In genomic region chr14:92677955-92678354, GRCh38 we compare ENCODE assay signal across 30 cellular contexts.
DNase-seq lines count a peak whose midpoint lies in the region; ATAC-seq and TF ChIP-seq lines count a peak whose summit lies in the region.
"Had no signal": no experiment of that assay in that cellular context is flagged by ENCODE, and none has a peak within 500 bp of the region (broad histone marks: within the 10 kb centered on the region; RNA-seq: fewer than 3 reads in every experiment).

No MANE protein-coding gene starts in this region.

- intact Hi-C loops in activated T-helper 2 cell treated with anti-CD3 and anti-CD28 coated beads, Interferon-gamma antibody, Interleukin-2, Interleukin-4, amounts not matched to agents 10 μg/mL and 5 μg/mL and 100 μg/mL, durations not matched to agents 14 hours and 24 hours and 36 hours (cut with micrococcal nuclease), result loop anchor here (1.0 to 10.0 kb wide), 8 partner anchors 10 to 553 kb away; partner anchors contain the start of genes CPSF2 and NDUFB1
- intact Hi-C loops in aorta (cut with DNase I) (no loop called here), lower lobe of right lung (cut with DNase I) (no loop called here), left colon (cut with DNase I, micrococcal nuclease) (no loop called here)

- ATAC-seq in memory B cell (ENCODE audit: low read depth), result no peak
- no peak for ATAC-seq in aorta (ENCODE audit: low FRiP score)
- ATAC-seq in lower lobe of right lung, result no peak
- ATAC-seq in left colon, result no peak
- ATAC-seq: body of pancreas, right cardiac atrium had no signal

- H3K36me3 ChIP-seq in aorta (ENCODE audit: control insufficient read depth in 1 of 2, insufficient read depth in 2 of 2, low read length in 1 of 2) (peaks cover 3 to 6% of the 10 kb centered on the region in 2 donors), lower lobe of right lung (peaks cover 68% of the 10 kb centered on the region)

- 96 to 97% methylated on average over 2 of the region's 2 CpGs for whole genome bisulfite sequencing in aorta, 2 donors

- H3K9me3 ChIP-seq in aorta (ENCODE audit: control insufficient read depth, low read length) (no peaks in the 10 kb centered on the region), lower lobe of right lung (no peaks in the 10 kb centered on the region)
- H3K9me3 ChIP-seq: body of pancreas, Caco-2, thoracic aorta, vagina had no signal

- H3K4me1 Mint-ChIP-seq in activated T-cell treated with anti-CD3 and anti-CD28 coated beads, Interleukin-2, amount 50 U/mL, for 24 hours (ENCODE audit: low read depth), result peaks cover 72% of the 10 kb centered on the region
- H3K4me1 Mint-ChIP-seq in activated T-helper 2 cell treated with anti-CD3 and anti-CD28 coated beads, Interferon-gamma antibody, Interleukin-2, Interleukin-4, amounts not matched to agents 10 μg/mL and 5 μg/mL and 100 μg/mL, durations not matched to agents 14 hours and 24 hours and 36 hours (ENCODE audit: low read depth), result peaks cover 39% of the 10 kb centered on the region
- peaks cover 39% of the 10 kb centered on the region for H3K4me1 Mint-ChIP-seq in memory B cell

- H3K4me1 ChIP-seq in aorta (ENCODE audit: control insufficient read depth in 1 of 2, insufficient read depth in 2 of 2, low read length in 2 of 2) (no peaks in the 10 kb centered on the region), lower lobe of right lung (peaks cover 27% of the 10 kb centered on the region)
- H3K4me1 ChIP-seq: body of pancreas, Caco-2 had no signal

- H3K27ac ChIP-seq in aorta (ENCODE audit: low read depth in 1 of 2, low read length in 2 of 2) (no peak overlapping the region), lower lobe of right lung (no peak overlapping the region)
- H3K27ac ChIP-seq: body of pancreas, PC-9, thoracic aorta, vagina, WERI-Rb-1 had no signal

- no peak for TF ChIP-seq CTCF in lower lobe of right lung (IDR thresholded peaks at IDR 0.05)

- no peaks in the 10 kb centered on the region for H3K27me3 Mint-ChIP-seq in activated T-cell treated with anti-CD3 and anti-CD28 coated beads, Interleukin-2, amount 50 U/mL, for 24 hours
- no peaks in the 10 kb centered on the region for H3K27me3 Mint-ChIP-seq in activated T-helper 2 cell treated with anti-CD3 and anti-CD28 coated beads, Interferon-gamma antibody, Interleukin-2, Interleukin-4, amounts not matched to agents 10 μg/mL and 5 μg/mL and 100 μg/mL, durations not matched to agents 14 hours and 24 hours and 36 hours (ENCODE audit: low read depth)
- no peaks in the 10 kb centered on the region for H3K27me3 Mint-ChIP-seq in memory B cell
- H3K27me3 Mint-ChIP-seq: activated CD4-positive, alpha-beta T cell treated with anti-CD3 and anti-CD28 coated beads, Interleukin-2, amount 10 ng/mL, durations not matched to agents 7 days and 5 days had no signal

- DNase-seq in activated T-cell treated with anti-CD3 and anti-CD28 coated beads, Interleukin-2, amount 50 U/mL, for 24 hours, result peak; percentile 16
- no peak for DNase-seq in activated T-cell treated with anti-CD3 and anti-CD28 coated beads for 4 hours
- DNase-seq in activated T-helper 2 cell treated with anti-CD3 and anti-CD28 coated beads, Interferon-gamma antibody, Interleukin-2, Interleukin-4, amounts not matched to agents 10 μg/mL and 5 μg/mL and 100 μg/mL, durations not matched to agents 14 hours and 24 hours and 36 hours (ENCODE audit: low spot score), result no peak
- DNase-seq in memory B cell (ENCODE audit: low spot score in 2 of 2), result no peak
- peak; percentile 9 to 10 for DNase-seq in aorta
- DNase-seq in lower lobe of right lung, result no peak
- no peak for DNase-seq in islet precursor cell
- DNase-seq in left colon, result no peak
- DNase-seq: activated CD4-positive, alpha-beta T cell treated with anti-CD3 and anti-CD28 coated beads, Interleukin-2, amount 10 ng/mL, durations not matched to agents 7 days and 5 days; activated CD8-positive, alpha-beta memory T cell treated with anti-CD3 and anti-CD28 coated beads, Interleukin-2, amount 50 U/mL, for 4 hours; activated gamma-delta T cell treated with Interleukin-2 at 50 U/mL for 16 hours; body of pancreas; Caco-2; cerebellar nuclear complex; DMS79; GDM1; glutamatergic neuron; H7; NCI-H1092 treated with DMSO at 0.1 percent for 48 hours; NCI-H187 treated with DMSO at 0.1 percent for 48 hours; NCI-H526 treated with DMSO at 0.1 percent for 48 hours; PC-9; right cardiac atrium; stimulated activated CD4-positive, alpha-beta T cell treated with anti-CD3 and anti-CD28 coated beads, Interleukin-2, amount 100 ng/mL, for 48 hours; T1000; WERI-Rb-1 had no signal

- H3K36me3 Mint-ChIP-seq in activated T-cell treated with anti-CD3 and anti-CD28 coated beads, Interleukin-2, amount 50 U/mL, for 24 hours (ENCODE audit: low read depth), result peaks cover 81% of the 10 kb centered on the region
- peaks cover 71% of the 10 kb centered on the region for H3K36me3 Mint-ChIP-seq in activated T-helper 2 cell treated with anti-CD3 and anti-CD28 coated beads, Interferon-gamma antibody, Interleukin-2, Interleukin-4, amounts not matched to agents 10 μg/mL and 5 μg/mL and 100 μg/mL, durations not matched to agents 14 hours and 24 hours and 36 hours (ENCODE audit: low read depth)
- peaks cover 37% of the 10 kb centered on the region for H3K36me3 Mint-ChIP-seq in memory B cell

- H3K27me3 ChIP-seq in aorta (ENCODE audit: control insufficient read depth in 1 of 2, insufficient read depth in 2 of 2, low read length in 1 of 2), result no peaks in the 10 kb centered on the region
- no peaks in the 10 kb centered on the region for H3K27me3 ChIP-seq in lower lobe of right lung (ENCODE audit: low read depth)
- H3K27me3 ChIP-seq: body of pancreas, spleen, vagina had no signal

- H3K9me3 Mint-ChIP-seq in activated T-cell treated with anti-CD3 and anti-CD28 coated beads, Interleukin-2, amount 50 U/mL, for 24 hours, result no peaks in the 10 kb centered on the region
- H3K9me3 Mint-ChIP-seq in activated T-helper 2 cell treated with anti-CD3 and anti-CD28 coated beads, Interferon-gamma antibody, Interleukin-2, Interleukin-4, amounts not matched to agents 10 μg/mL and 5 μg/mL and 100 μg/mL, durations not matched to agents 14 hours and 24 hours and 36 hours, result no peaks in the 10 kb centered on the region
- H3K9me3 Mint-ChIP-seq in memory B cell, result peaks cover 6% of the 10 kb centered on the region
- H3K9me3 Mint-ChIP-seq: activated CD4-positive, alpha-beta T cell treated with anti-CD3 and anti-CD28 coated beads, Interleukin-2, amount 10 ng/mL, durations not matched to agents 7 days and 5 days; neural crest cell had no signal

- H3K27ac Mint-ChIP-seq in activated T-cell treated with anti-CD3 and anti-CD28 coated beads, Interleukin-2, amount 50 U/mL, for 24 hours, result peak overlapping the region; percentile 73
- peak overlapping the region; percentile 58 for H3K27ac Mint-ChIP-seq in activated T-helper 2 cell treated with anti-CD3 and anti-CD28 coated beads, Interferon-gamma antibody, Interleukin-2, Interleukin-4, amounts not matched to agents 10 μg/mL and 5 μg/mL and 100 μg/mL, durations not matched to agents 14 hours and 24 hours and 36 hours
- peak overlapping the region; percentile 90 for H3K27ac Mint-ChIP-seq in memory B cell
- H3K27ac Mint-ChIP-seq: activated CD4-positive, alpha-beta T cell treated with anti-CD3 and anti-CD28 coated beads, Interleukin-2, amount 10 ng/mL, durations not matched to agents 7 days and 5 days had no signal

- H3K4me3 Mint-ChIP-seq in activated T-cell treated with anti-CD3 and anti-CD28 coated beads, Interleukin-2, amount 50 U/mL, for 24 hours, result no peak overlapping the region
- no peak overlapping the region for H3K4me3 Mint-ChIP-seq in activated T-helper 2 cell treated with anti-CD3 and anti-CD28 coated beads, Interferon-gamma antibody, Interleukin-2, Interleukin-4, amounts not matched to agents 10 μg/mL and 5 μg/mL and 100 μg/mL, durations not matched to agents 14 hours and 24 hours and 36 hours (ENCODE audit: low read depth)
- no peak overlapping the region for H3K4me3 Mint-ChIP-seq in memory B cell
- H3K4me3 Mint-ChIP-seq: activated CD4-positive, alpha-beta T cell treated with anti-CD3 and anti-CD28 coated beads, Interleukin-2, amount 10 ng/mL, durations not matched to agents 7 days and 5 days; neural crest cell had no signal

- no peak overlapping the region for H3K4me3 ChIP-seq in aorta (ENCODE audit: low read length in 2 of 2)
- no peak overlapping the region for H3K4me3 ChIP-seq in lower lobe of right lung
- H3K4me3 ChIP-seq: body of pancreas, PC-9, spleen, thoracic aorta, vagina had no signal

Comparison
In these comparisons a context has a peak if more than half of its experiments do, and no peak if none do; other contexts are left out.
1. DNase-seq: peak in activated T-cell treated with anti-CD3 and anti-CD28 coated beads, Interleukin-2, amount 50 U/mL, for 24 hours (single experiment) and aorta (2 of 2); none in activated T-cell treated with anti-CD3 and anti-CD28 coated beads for 4 hours (single experiment), activated T-helper 2 cell treated with anti-CD3 and anti-CD28 coated beads, Interferon-gamma antibody, Interleukin-2, Interleukin-4, amounts not matched to agents 10 μg/mL and 5 μg/mL and 100 μg/mL, durations not matched to agents 14 hours and 24 hours and 36 hours (single experiment), memory B cell (0 of 2), lower lobe of right lung (single experiment), islet precursor cell (single experiment) and left colon (0 of 2).
2. Peak in every context shown above with its lines, with median percentiles within 50 percentile points of each other: H3K27ac Mint-ChIP-seq.